ENCODE assay signal across 1 cellular context in genomic region chr7:105094966-105095365, GRCh38.
TF ChIP-seq lines count a peak whose summit lies in the region.

No MANE protein-coding gene starts in this region.

TF ChIP-seq in SK-N-SH treated with all-trans-retinoic acid at 6 μM for 48 hours, 23 proteins besides CTCF, POLR2A, EP300 and RAD21 (continued from another document):
- TF ChIP-seq GLIS3 (CRISPR knock-in tag; IDR thresholded peaks at IDR 0.05) (no peak), PATZ1 (CRISPR knock-in tag; IDR thresholded peaks at IDR 0.05; ENCODE audit: borderline replicate concordance) (no peak), TCF4 (CRISPR knock-in tag; IDR thresholded peaks at IDR 0.05; ENCODE audit: borderline replicate concordance) (no peak), ZNF565 (CRISPR knock-in tag; conservative IDR thresholded peaks at IDR 0.05; ENCODE audit: low read depth) (no peak), PPARA (CRISPR knock-in tag; IDR thresholded peaks at IDR 0.05; ENCODE audit: borderline replicate concordance) (no peak), ZNF8 (CRISPR knock-in tag; IDR thresholded peaks at IDR 0.05) (no peak), ZFP3 (CRISPR knock-in tag; IDR thresholded peaks at IDR 0.05) (no peak)
